In the genomic region with DNA sequence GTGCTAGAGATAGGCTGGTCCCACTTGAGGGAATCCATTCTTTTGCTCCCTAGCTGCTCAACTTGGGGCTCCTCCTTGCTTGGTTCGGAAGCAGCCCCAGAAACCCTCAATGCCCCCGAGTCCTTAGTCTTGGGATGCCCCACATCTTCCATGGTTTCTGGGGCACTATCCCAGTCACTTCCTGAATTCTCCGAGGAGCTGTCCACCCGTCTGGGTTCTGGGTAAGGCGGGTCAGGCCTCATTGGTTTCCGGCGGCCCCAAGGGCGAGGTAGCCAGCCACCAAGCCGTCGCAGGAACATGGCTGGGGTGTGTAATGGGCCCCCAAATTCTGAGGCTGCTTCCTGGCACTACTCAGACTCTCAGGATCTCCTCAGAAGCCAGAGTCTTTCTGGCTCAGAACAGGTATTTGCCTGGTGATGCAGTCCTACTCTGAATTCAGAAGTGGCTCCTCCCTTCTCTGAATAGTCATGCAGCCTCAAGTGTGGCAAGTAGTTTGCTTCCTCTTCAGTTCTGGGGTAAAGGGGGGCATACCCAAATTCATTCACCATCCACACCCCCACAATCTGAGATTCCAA, we compare ENCODE assay signal across 8 cellular contexts. TPM values are rescaled to one million over a fixed set of nuclear protein-coding genes. Genes with fewer than 3 reads are reported as not detected.
A peak's percentile ranks its signal among the peaks of the same experiment; 100 is the strongest.
DNase-seq lines count a peak whose midpoint lies in the region; ATAC-seq, FAIRE-seq and TF ChIP-seq lines count a peak whose summit lies in the region.

No MANE protein-coding gene starts in this region.

- H3K36me3 ChIP-seq in CD8-positive, alpha-beta T cell (ENCODE audit: insufficient read depth, low read length): no peaks in the 10 kb centered on the region
- H3K36me3 ChIP-seq in Loucy (ENCODE audit: insufficient read depth, low read length): no peaks in the 10 kb centered on the region
- H3K36me3 ChIP-seq in K562 (ENCODE audit: control insufficient read depth, insufficient read depth, low read length): peaks cover 66% of the 10 kb centered on the region
- H3K36me3 ChIP-seq in testis (ENCODE audit: low read depth, missing control alignments): no peaks in the 10 kb centered on the region

- CTCF ChIA-PET in CD8-positive, alpha-beta T cell (lab: Charles Lee): no interaction called here
- CTCF ChIA-PET in K562 (lab: Yijun Ruan, JAX; ENCODE audit: low intra/inter-chr PET ratio): no interaction called here

- H3F3A ChIP-seq in Loucy (ENCODE audit: low read depth): no peaks in the 10 kb centered on the region

- no peak for TF ChIP-seq EP300 in K562 (IDR thresholded peaks at IDR 0.05; ENCODE audit: low read length)

- intact Hi-C loops in CD8-positive, alpha-beta T cell (cut with DNase I, micrococcal nuclease): loop anchor here (1.0 to 10.0 kb wide), 3 partner anchors 7 to 1595 kb away; a partner anchor contains a TSS
- intact Hi-C loops in K562 (cut with micrococcal nuclease) (loop anchor here (1.0 to 10.0 kb wide), 2 partner anchors 7 to 515 kb away; a partner anchor contains a TSS), testis (cut with DNase I; ENCODE audit: low total_unique reads) (no loop called here)

- H3K4me2 ChIP-seq in Loucy (ENCODE audit: low read depth, low read length, poor library complexity, severe bottlenecking) (peak overlapping the region; percentile 93), K562 (ENCODE audit: insufficient read depth, low read length) (peak overlapping the region; percentile 98)

- in situ Hi-C loops in K562 (cut with MboI): loop anchor here (5.0 kb wide), 2 partner anchors 112 to 203 kb away; a partner anchor contains a TSS

- no peak for TF ChIP-seq CTCF in CD8-positive, alpha-beta T cell (IDR thresholded peaks at IDR 0.05)
- no peak for TF ChIP-seq CTCF in Loucy (conservative IDR thresholded peaks at IDR 0.05; ENCODE audit: low read length)
- no peak; a peak in 1 of 6 replicates for TF ChIP-seq CTCF in K562 (IDR thresholded peaks at IDR 0.05 in 2 of 3, conservative IDR thresholded peaks at IDR 0.05 in 1 of 3; ENCODE audit: insufficient read depth in 2 of 3, low read depth in 1 of 3, low read length in 3 of 3)
- TF ChIP-seq CTCF in testis (IDR thresholded peaks at IDR 0.05): no peak

- peaks cover 10% of the 10 kb centered on the region for H4K20me1 ChIP-seq in Loucy (ENCODE audit: insufficient read depth, low read length, poor library complexity, severe bottlenecking)
- H4K20me1 ChIP-seq in K562 (replicated peaks; ENCODE audit: control insufficient read depth, insufficient read depth, low read length): peaks cover 8% of the 10 kb centered on the region; the same call in 1 of the 2 replicates

- peak; percentile 60 for ATAC-seq in CD8-positive, alpha-beta T cell
- ATAC-seq in K562: peak; percentile 13

- H2AFZ ChIP-seq in Loucy (ENCODE audit: low read length) (no peak overlapping the region), K562 (ENCODE audit: low read depth, low read length) (0 out of 2 replicates have a peak overlapping the region, but pooled peaks have one; percentile 41)

- H3K9me3 Mint-ChIP-seq in CD8-positive, alpha-beta T cell: no peaks in the 10 kb centered on the region

- peak overlapping the region; percentile 97 for H3K4me3 ChIP-seq in CD8-positive, alpha-beta T cell (ENCODE audit: low read depth, low read length)
- peak overlapping the region; percentile 92 for H3K4me3 ChIP-seq in Loucy (ENCODE audit: low read length, poor library complexity, severe bottlenecking)
- peak overlapping the region; percentile 52 for H3K4me3 ChIP-seq in K562
- peak overlapping the region; percentile 60 to 79 for H3K4me3 ChIP-seq in testis

- peaks cover 58% of the 10 kb centered on the region for H3K4me1 ChIP-seq in CD8-positive, alpha-beta T cell (ENCODE audit: insufficient read depth, low read length)
- H3K4me1 ChIP-seq in Loucy (ENCODE audit: insufficient read depth, low read length, poor library complexity, severe bottlenecking) (peaks cover 51% of the 10 kb centered on the region), K562 (replicated peaks in 1 of 2; ENCODE audit: control insufficient read depth in 2 of 2, insufficient read depth in 2 of 2, low read length in 2 of 2) (peaks cover 47 to 65% of the 10 kb centered on the region in 2 experiments), testis (peaks cover 42% of the 10 kb centered on the region)

- H3K27ac ChIP-seq in CD8-positive, alpha-beta T cell (ENCODE audit: low read depth, low read length): peak overlapping the region; percentile 79
- H3K27ac ChIP-seq in K562 (ENCODE audit: extremely low read depth, low read depth, low read length) (peak overlapping the region; percentile 80), layer of hippocampus (ENCODE audit: low read depth, low read length) (peak overlapping the region; percentile 80), testis (peak overlapping the region; percentile 59 to 85)

- no peaks in the 10 kb centered on the region for H3K27me3 Mint-ChIP-seq in CD8-positive, alpha-beta T cell (ENCODE audit: low read depth)

- H3K9me3 ChIP-seq in CD8-positive, alpha-beta T cell (ENCODE audit: low read length): no peaks in the 10 kb centered on the region
- H3K9me3 ChIP-seq in Loucy (ENCODE audit: insufficient read depth, low read depth, low read length) (no peaks in the 10 kb centered on the region), K562 (replicated peaks; ENCODE audit: control insufficient read depth, insufficient read depth, low read depth, low read length) (no peaks in the 10 kb centered on the region), testis (no peaks in the 10 kb centered on the region)

- peaks cover 79% of the 10 kb centered on the region for H3K4me1 Mint-ChIP-seq in CD8-positive, alpha-beta T cell (ENCODE audit: low read depth)

- peak in 2 of 7 experiments; percentile 25 to 41 for DNase-seq in CD8-positive, alpha-beta T cell
- DNase-seq in K562 (ENCODE audit: extremely low read depth in 1 of 4, low spot score in 3 of 4) (peak in 2 of 4 experiments; percentile 59 to 69), testis (no peak), NCI-H128 (lab: John Stamatoyannopoulos, UW; ENCODE audit: unreplicated experiment) (no peak), superior temporal gyrus (ENCODE audit: extremely low spot score) (no peak)
- DNase-seq in activated CD8-positive, alpha-beta memory T cell treated with anti-CD3 and anti-CD28 coated beads, Interleukin-2, amount 50 U/mL, for 4 hours: no peak

- peak; percentile 15 for FAIRE-seq in K562 (lab: Jason Lieb, UNC)

- H3K36me3 Mint-ChIP-seq in CD8-positive, alpha-beta T cell: peaks cover 57% of the 10 kb centered on the region

- peak overlapping the region; percentile 92 for H3K4me3 Mint-ChIP-seq in CD8-positive, alpha-beta T cell

- no peak for TF ChIP-seq RAD21 in K562 (CRISPR knock-in tag; conservative IDR thresholded peaks at IDR 0.05 in 1 of 2, IDR thresholded peaks at IDR 0.05 in 1 of 2)

- H3K27ac Mint-ChIP-seq in CD8-positive, alpha-beta T cell: peak overlapping the region; percentile 93

- POLR2A ChIA-PET in CD8-positive, alpha-beta T cell (lab: Charles Lee): interaction anchor here (1.3 to 1.9 kb wide), 3 partner anchors 70 to 154 kb away, joined by 4 to 5 read pairs (median 5); a partner anchor contains a TSS
- POLR2A ChIA-PET in K562 (lab: Yijun Ruan, JAX): interaction anchor here (0.7 to 9.8 kb wide), 27 partner anchors 9 to 444 kb away, joined by 3 to 182 read pairs (median 4); a partner anchor contains a TSS

- H3K9me1 ChIP-seq in K562 (ENCODE audit: control insufficient read depth, insufficient read depth, low read length): no peaks in the 10 kb centered on the region

- H3K9ac ChIP-seq in Loucy (ENCODE audit: low read depth, low read length, poor library complexity, severe bottlenecking): peak overlapping the region; percentile 88
- peak overlapping the region; percentile 80 to 93 for H3K9ac ChIP-seq in K562 (ENCODE audit: insufficient read depth in 1 of 2, low read depth in 2 of 2, low read length in 2 of 2)

- peaks cover 55% of the 10 kb centered on the region for H3K79me2 ChIP-seq in Loucy (ENCODE audit: insufficient read depth, low read length)
- peaks cover 82% of the 10 kb centered on the region for H3K79me2 ChIP-seq in K562 (ENCODE audit: control insufficient read depth, insufficient read depth, low read length)

- no peaks in the 10 kb centered on the region for H3K27me3 ChIP-seq in CD8-positive, alpha-beta T cell (ENCODE audit: insufficient read depth, low read length)
- H3K27me3 ChIP-seq in Loucy (ENCODE audit: insufficient read depth, low read length, poor library complexity, severe bottlenecking): no peaks in the 10 kb centered on the region
- H3K27me3 ChIP-seq in K562 (ENCODE audit: control insufficient read depth in 2 of 2, insufficient read depth in 2 of 2, low read length in 2 of 2): no peaks in the 10 kb centered on the region
- H3K27me3 ChIP-seq in layer of hippocampus (ENCODE audit: control insufficient read depth, insufficient read depth, low read length): no peaks in the 10 kb centered on the region
- no peaks in the 10 kb centered on the region for H3K27me3 ChIP-seq in testis

- BruUV-seq in K562 (replicated peaks; lab: Mats Ljungman, UMichigan): no TSS peak

- H3K9me2 ChIP-seq in Loucy (replicated peaks; ENCODE audit: low read depth, low read length): no peaks in the 10 kb centered on the region

- TF ChIP-seq POLR2A in K562 (conservative IDR thresholded peaks at IDR 0.05) (no peak), testis (IDR thresholded peaks at IDR 0.05) (no peak)

- 3% methylated on average over 10 of the region's 10 CpGs for WGBS in K562 (ENCODE audit: insufficient coverage, low coverage, missing lambda C conversion rate)
- 36 to 39% methylated on average over 10 of the region's 10 CpGs for WGBS in testis, 2 donors

RNA-seq across cellular contexts. Expression of a gene that starts 0.8 kb away (rescaled TPM):
- total RNA-seq in CD8-positive, alpha-beta T cell: 10 to 100 TPM; 13.3 to 13.4 TPM
- 18.1 and 40.4 TPM in 2 replicates for total RNA-seq in K562 (2011; cell fraction: chromatin; rRNA removed; ENCODE audit: low replicate concordance)
- total RNA-seq in K562 (2011; cell fraction: nucleolus; rRNA removed): 34.1 and 39.2 TPM in 2 replicates
- 28.1 and 30.1 TPM in 2 replicates for total RNA-seq in K562 (2011; cell fraction: nucleoplasm; rRNA removed)
- total RNA-seq in K562 (2014; rRNA removed) (43.8 and 44.3 TPM in 2 replicates), K562 (2014; rRNA removed; fragmentation: Illumina TruSeq; extraction: Trizol) (24.7 and 24.9 TPM in 2 replicates), K562 (2015; rRNA removed; fragmentation: Illumina TruSeq; extraction: Trizol) (39.3 and 41.0 TPM in 2 replicates), K562 (2021) (28.0 and 33.2 TPM in 2 replicates), testis (10 to 100 TPM; 13.9 to 17.8 TPM)
- polyA plus RNA-seq in K562 (2011; rRNA removed) (11.0 and 14.6 TPM in 2 replicates), K562 (2014; fragmentation: Illumina TruSeq; extraction: Trizol) (27.0 and 33.8 TPM in 2 replicates), K562 (2014; fragmentation: Nextera tagmentation; extraction: Ambion mirVana) (under 1 TPM; 0.14 to 0.27 TPM), K562 (2014; rRNA removed) (38.1 and 38.7 TPM in 2 replicates), testis (ENCODE audit: insufficient read depth, low read depth, low replicate concordance) (11.9 TPM)
- 10.6 and 16.9 TPM in 2 replicates for polyA plus RNA-seq in K562 (2011; cell fraction: cytosol; rRNA removed)
- polyA plus RNA-seq in K562 (2011; cell fraction: nucleus; rRNA removed): 7.7 and 10.6 TPM in 2 replicates
- polyA plus RNA-seq in K562 (2012): 31.5 and 32.4 TPM in 2 replicates
- polyA minus RNA-seq in K562 (2011; rRNA and poly(A)+ RNA removed): 11.3 and 12.1 TPM in 2 replicates
- polyA minus RNA-seq in K562 (2011; cell fraction: cytosol; rRNA and poly(A)+ RNA removed): 8.6 and 11.6 TPM in 2 replicates
- polyA minus RNA-seq in K562 (2011; cell fraction: nucleus; rRNA and poly(A)+ RNA removed): 14.7 and 20.5 TPM in 2 replicates

RNA-seq across cellular contexts. Expression of a gene that starts 4.0 kb away (rescaled TPM):
- 1 to 10 TPM; 5.7 to 7.7 TPM for total RNA-seq in CD8-positive, alpha-beta T cell
- 6.6 and 7.8 TPM in 2 replicates for total RNA-seq in K562 (2011; cell fraction: chromatin; rRNA removed; ENCODE audit: low replicate concordance)
- total RNA-seq in K562 (2011; cell fraction: nucleolus; rRNA removed): 5.1 and 5.3 TPM in 2 replicates
- 9.8 and 10.1 TPM in 2 replicates for total RNA-seq in K562 (2011; cell fraction: nucleoplasm; rRNA removed)
- total RNA-seq in K562 (2014; rRNA removed) (5.7 and 6.6 TPM in 2 replicates), K562 (2014; rRNA removed; fragmentation: Illumina TruSeq; extraction: Trizol) (10.4 and 10.8 TPM in 2 replicates), K562 (2015; rRNA removed; fragmentation: Illumina TruSeq; extraction: Trizol) (6.6 and 7.1 TPM in 2 replicates), K562 (2021) (9.7 and 10.1 TPM in 2 replicates), testis (1 to 10 TPM; 7.5 to 9.8 TPM)
- polyA plus RNA-seq in K562 (2011; rRNA removed) (7.7 and 8.6 TPM in 2 replicates), K562 (2014; fragmentation: Illumina TruSeq; extraction: Trizol) (13.1 and 17.4 TPM in 2 replicates), K562 (2014; fragmentation: Nextera tagmentation; extraction: Ambion mirVana) (10 to 100 TPM; 23.9 to 24.3 TPM), K562 (2014; rRNA removed) (10.1 and 13.5 TPM in 2 replicates), testis (ENCODE audit: insufficient read depth, low read depth, low replicate concordance) (27.9 TPM)
- 10.2 and 18.1 TPM in 2 replicates for polyA plus RNA-seq in K562 (2011; cell fraction: cytosol; rRNA removed)
- polyA plus RNA-seq in K562 (2011; cell fraction: nucleus; rRNA removed): 13.8 and 20.1 TPM in 2 replicates
- 11.4 and 16.2 TPM in 2 replicates for polyA plus RNA-seq in K562 (2012)
- polyA minus RNA-seq in K562 (2011; rRNA and poly(A)+ RNA removed): 2.6 and 5.6 TPM in 2 replicates
- polyA minus RNA-seq in K562 (2011; cell fraction: cytosol; rRNA and poly(A)+ RNA removed): 2.2 and 3.5 TPM in 2 replicates
- 1.6 and 2.3 TPM in 2 replicates for polyA minus RNA-seq in K562 (2011; cell fraction: nucleus; rRNA and poly(A)+ RNA removed)

RNA-seq across cellular contexts. Expression of a gene that starts 5.1 kb away (rescaled TPM):
- 10 to 100 TPM in 1 of 2 experiments, 1 to 10 TPM in 1; 9.8 to 10.8 TPM for total RNA-seq in CD8-positive, alpha-beta T cell
- 47.6 and 87.1 TPM in 2 replicates for total RNA-seq in K562 (2011; cell fraction: chromatin; rRNA removed; ENCODE audit: low replicate concordance)
- 67.0 and 79.7 TPM in 2 replicates for total RNA-seq in K562 (2011; cell fraction: nucleolus; rRNA removed)
- 60.5 and 67.5 TPM in 2 replicates for total RNA-seq in K562 (2011; cell fraction: nucleoplasm; rRNA removed)
- total RNA-seq in K562 (2014; rRNA removed): 63.9 and 66.3 TPM in 2 replicates
- 33.8 and 41.2 TPM in 2 replicates for total RNA-seq in K562 (2014; rRNA removed; fragmentation: Illumina TruSeq; extraction: Trizol)
- 46.3 and 47.4 TPM in 2 replicates for total RNA-seq in K562 (2015; rRNA removed; fragmentation: Illumina TruSeq; extraction: Trizol)
- total RNA-seq in K562 (2021): 54.6 and 55.4 TPM in 2 replicates
- polyA plus RNA-seq in K562 (2011; rRNA removed): 41.7 and 42.6 TPM in 2 replicates
- polyA plus RNA-seq in K562 (2011; cell fraction: cytosol; rRNA removed): 55.8 and 78.7 TPM in 2 replicates
- polyA plus RNA-seq in K562 (2011; cell fraction: nucleus; rRNA removed): 44.5 and 50.7 TPM in 2 replicates
- polyA plus RNA-seq in K562 (2012): 53.6 and 55.1 TPM in 2 replicates
- polyA plus RNA-seq in K562 (2014; fragmentation: Illumina TruSeq; extraction: Trizol): 97.0 and 111 TPM in 2 replicates
- 10 to 100 TPM; 32.2 to 38.0 TPM for polyA plus RNA-seq in K562 (2014; fragmentation: Nextera tagmentation; extraction: Ambion mirVana)
- 77.8 and 92.2 TPM in 2 replicates for polyA plus RNA-seq in K562 (2014; rRNA removed)
- 23.7 and 24.2 TPM in 2 replicates for polyA minus RNA-seq in K562 (2011; rRNA and poly(A)+ RNA removed)
- 15.0 and 16.1 TPM in 2 replicates for polyA minus RNA-seq in K562 (2011; cell fraction: cytosol; rRNA and poly(A)+ RNA removed)
- 27.9 and 38.1 TPM in 2 replicates for polyA minus RNA-seq in K562 (2011; cell fraction: nucleus; rRNA and poly(A)+ RNA removed)
- 10 to 100 TPM; 34.5 to 46.1 TPM for total RNA-seq in testis
- 81.3 TPM for polyA plus RNA-seq in testis (ENCODE audit: insufficient read depth, low read depth, low replicate concordance)

RNA-seq across cellular contexts. Expression of a gene that starts 6.1 kb away (rescaled TPM):
- total RNA-seq in CD8-positive, alpha-beta T cell: 10 to 100 TPM; 80.9 to 86.1 TPM
- 260 and 394 TPM in 2 replicates for total RNA-seq in K562 (2011; cell fraction: chromatin; rRNA removed; ENCODE audit: low replicate concordance)
- 152 and 173 TPM in 2 replicates for total RNA-seq in K562 (2011; cell fraction: nucleolus; rRNA removed)
- total RNA-seq in K562 (2011; cell fraction: nucleoplasm; rRNA removed): 222 and 269 TPM in 2 replicates
- total RNA-seq in K562 (2014; rRNA removed): 540 and 633 TPM in 2 replicates
- 434 and 461 TPM in 2 replicates for total RNA-seq in K562 (2014; rRNA removed; fragmentation: Illumina TruSeq; extraction: Trizol)
- 501 and 527 TPM in 2 replicates for total RNA-seq in K562 (2015; rRNA removed; fragmentation: Illumina TruSeq; extraction: Trizol)
- 512 and 529 TPM in 2 replicates for total RNA-seq in K562 (2021)
- polyA plus RNA-seq in K562 (2011; rRNA removed): 120 and 179 TPM in 2 replicates
- 389 and 405 TPM in 2 replicates for polyA plus RNA-seq in K562 (2011; cell fraction: cytosol; rRNA removed)
- 398 and 493 TPM in 2 replicates for polyA plus RNA-seq in K562 (2011; cell fraction: nucleus; rRNA removed)
- polyA plus RNA-seq in K562 (2012): 775 and 1,051 TPM in 2 replicates
- polyA plus RNA-seq in K562 (2014; fragmentation: Illumina TruSeq; extraction: Trizol): 1,018 and 1,126 TPM in 2 replicates
- 100 to 1,000 TPM; 870 to 972 TPM for polyA plus RNA-seq in K562 (2014; fragmentation: Nextera tagmentation; extraction: Ambion mirVana)
- 237 and 259 TPM in 2 replicates for polyA plus RNA-seq in K562 (2014; rRNA removed)
- polyA minus RNA-seq in K562 (2011; rRNA and poly(A)+ RNA removed): 244 and 291 TPM in 2 replicates
- polyA minus RNA-seq in K562 (2011; cell fraction: cytosol; rRNA and poly(A)+ RNA removed): 191 and 211 TPM in 2 replicates
- polyA minus RNA-seq in K562 (2011; cell fraction: nucleus; rRNA and poly(A)+ RNA removed): 77.7 and 105 TPM in 2 replicates
- 100 to 1,000 TPM; 397 to 421 TPM for total RNA-seq in testis
- polyA plus RNA-seq in testis (ENCODE audit: insufficient read depth, low read depth, low replicate concordance): 523 TPM

RNA-seq across cellular contexts. Expression of a gene that starts 7.3 kb away (rescaled TPM):
- 100 to 1,000 TPM; 203 to 206 TPM for total RNA-seq in CD8-positive, alpha-beta T cell
- total RNA-seq in K562 (2011; cell fraction: chromatin; rRNA removed; ENCODE audit: low replicate concordance): 312 and 626 TPM in 2 replicates
- 393 and 458 TPM in 2 replicates for total RNA-seq in K562 (2011; cell fraction: nucleolus; rRNA removed)
- 245 and 292 TPM in 2 replicates for total RNA-seq in K562 (2011; cell fraction: nucleoplasm; rRNA removed)
- total RNA-seq in K562 (2014; rRNA removed) (246 and 295 TPM in 2 replicates), K562 (2014; rRNA removed; fragmentation: Illumina TruSeq; extraction: Trizol) (100 and 105 TPM in 2 replicates), K562 (2015; rRNA removed; fragmentation: Illumina TruSeq; extraction: Trizol) (124 and 125 TPM in 2 replicates), K562 (2021) (422 and 484 TPM in 2 replicates), testis (100 to 1,000 TPM; 654 to 710 TPM)
- polyA plus RNA-seq in K562 (2011; rRNA removed) (86.1 and 202 TPM in 2 replicates), K562 (2014; fragmentation: Illumina TruSeq; extraction: Trizol) (304 and 355 TPM in 2 replicates), K562 (2014; fragmentation: Nextera tagmentation; extraction: Ambion mirVana) (10 to 100 TPM; 41.9 to 54.1 TPM), K562 (2014; rRNA removed) (225 and 263 TPM in 2 replicates), testis (ENCODE audit: insufficient read depth, low read depth, low replicate concordance) (861 TPM)
- polyA plus RNA-seq in K562 (2011; cell fraction: cytosol; rRNA removed): 117 and 176 TPM in 2 replicates
- polyA plus RNA-seq in K562 (2011; cell fraction: nucleus; rRNA removed): 486 and 557 TPM in 2 replicates
- polyA plus RNA-seq in K562 (2012): 430 and 470 TPM in 2 replicates
- polyA minus RNA-seq in K562 (2011; rRNA and poly(A)+ RNA removed): 113 and 169 TPM in 2 replicates
- 230 and 353 TPM in 2 replicates for polyA minus RNA-seq in K562 (2011; cell fraction: cytosol; rRNA and poly(A)+ RNA removed)
- 128 and 162 TPM in 2 replicates for polyA minus RNA-seq in K562 (2011; cell fraction: nucleus; rRNA and poly(A)+ RNA removed)
